Comparison of ENCODE assay signal across 1 cellular context in genomic region chr9:82923410-82924242, GRCh38.
TF ChIP-seq lines count a peak whose summit lies in the region.

No MANE protein-coding gene starts in this region.

TF ChIP-seq in GM23338, 12 proteins besides CTCF, POLR2A, EP300 and RAD21 (continued from another document):
- no peak for TF ChIP-seq ZNF462 (CRISPR knock-in tag; IDR thresholded peaks at IDR 0.05)
- TF ChIP-seq JUNB (IDR thresholded peaks at IDR 0.05; ENCODE audit: unreplicated experiment), result no peak
TF ChIP-seq in GM23338: peak in this region for 0.
